In the genomic region with DNA sequence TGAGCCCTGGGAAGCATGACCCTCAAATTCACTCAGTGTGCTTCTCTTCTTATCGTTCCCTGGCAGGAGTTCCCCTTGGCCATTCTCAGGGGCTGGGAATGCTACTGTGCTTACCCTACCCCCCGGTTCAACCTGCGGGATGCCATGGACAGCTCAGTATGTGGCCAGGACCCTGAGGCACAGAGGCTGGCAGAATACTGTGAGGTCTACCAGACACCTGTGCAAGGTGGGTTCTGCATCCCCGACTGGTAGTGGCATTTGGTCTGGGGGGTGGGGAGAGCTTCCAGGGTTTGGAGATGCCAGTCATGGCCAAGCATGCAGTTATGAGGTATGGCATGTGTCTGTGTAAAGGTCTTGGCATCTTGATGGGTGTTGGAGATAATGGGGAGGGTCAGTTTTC, we compare ENCODE assay signal across 25 cellular contexts. TPM values are rescaled to one million over a fixed set of nuclear protein-coding genes. Genes with fewer than 3 reads are reported as not detected.
"Had no signal": no experiment of that assay in that cellular context is flagged by ENCODE, and none has a peak within 500 bp of the region (broad histone marks: within the 10 kb centered on the region; RNA-seq: fewer than 3 reads in every experiment).

No MANE protein-coding gene starts in this region.

- H3K27ac Mint-ChIP-seq: activated CD4-positive, alpha-beta memory T cell treated with anti-CD3 and anti-CD28 coated beads for 36 hours; activated CD4-positive, alpha-beta T cell treated with anti-CD3 and anti-CD28 coated beads for 36 hours; activated CD4-positive, alpha-beta T cell treated with anti-CD3 and anti-CD28 coated beads, Interleukin-2, amount 10 ng/mL, durations not matched to agents 24 days and 14 days; activated CD8-positive, alpha-beta memory T cell treated with anti-CD3 and anti-CD28 coated beads, Interleukin-2, amount 10 ng/mL, durations not matched to agents 7 days and 5 days; activated CD8-positive, alpha-beta T cell treated with anti-CD3 and anti-CD28 coated beads, Interleukin-2, amount 10 ng/mL, durations not matched to agents 7 days and 5 days; activated naive CD8-positive, alpha-beta T cell; activated T-helper 1 cell treated with anti-CD3 and anti-CD28 coated beads, Interleukin-12 subunit alpha, Interleukin-12 subunit beta, Interleukin-2, Interleukin-4 antibody, amounts not matched to agents 30 ng/mL and 10 ng/mL and 1 ng/mL, durations not matched to agents 14 hours and 24 hours and 36 hours; activated T-helper 2 cell treated with anti-CD3 and anti-CD28 coated beads, Interferon-gamma antibody, Interleukin-2, Interleukin-4, amounts not matched to agents 10 μg/mL and 5 μg/mL and 100 μg/mL, durations not matched to agents 14 hours and 24 hours and 36 hours had no signal

- H3K4me3 Mint-ChIP-seq: activated CD4-positive, alpha-beta memory T cell treated with anti-CD3 and anti-CD28 coated beads for 36 hours; activated CD4-positive, alpha-beta T cell treated with anti-CD3 and anti-CD28 coated beads for 36 hours; activated CD4-positive, alpha-beta T cell treated with anti-CD3 and anti-CD28 coated beads, Interleukin-2, amount 10 ng/mL, durations not matched to agents 24 days and 14 days; activated CD8-positive, alpha-beta memory T cell treated with anti-CD3 and anti-CD28 coated beads, Interleukin-2, amount 10 ng/mL, durations not matched to agents 7 days and 5 days; activated CD8-positive, alpha-beta T cell treated with anti-CD3 and anti-CD28 coated beads, Interleukin-2, amount 10 ng/mL, durations not matched to agents 7 days and 5 days; activated naive CD8-positive, alpha-beta T cell; activated T-helper 1 cell treated with anti-CD3 and anti-CD28 coated beads, Interleukin-12 subunit alpha, Interleukin-12 subunit beta, Interleukin-2, Interleukin-4 antibody, amounts not matched to agents 30 ng/mL and 10 ng/mL and 1 ng/mL, durations not matched to agents 14 hours and 24 hours and 36 hours; central memory CD8-positive, alpha-beta T cell had no signal

- ATAC-seq: activated CD8-positive, alpha-beta memory T cell treated with anti-CD3 and anti-CD28 coated beads, Interleukin-2, amount 10 ng/mL, durations not matched to agents 7 days and 5 days; activated CD8-positive, alpha-beta T cell treated with anti-CD3 and anti-CD28 coated beads, Interleukin-2, amount 10 ng/mL, durations not matched to agents 7 days and 5 days; esophagus mucosa had no signal

- H3K36me3 Mint-ChIP-seq: activated CD4-positive, alpha-beta memory T cell treated with anti-CD3 and anti-CD28 coated beads for 36 hours; activated CD8-positive, alpha-beta memory T cell treated with anti-CD3 and anti-CD28 coated beads, Interleukin-2, amount 10 ng/mL, durations not matched to agents 7 days and 5 days; activated naive CD8-positive, alpha-beta T cell had no signal

- DNase-seq: activated CD4-positive, alpha-beta T cell treated with anti-CD3 and anti-CD28 coated beads for 36 hours; activated CD4-positive, alpha-beta T cell treated with anti-CD3 and anti-CD28 coated beads, Interleukin-2, amount 10 ng/mL, durations not matched to agents 24 days and 14 days; activated CD4-positive, CD25-positive, alpha-beta regulatory T cell; activated CD4-positive, CD25-positive, alpha-beta regulatory T cell treated with anti-CD3 and anti-CD28 coated beads, Interleukin-2, amount 50 U/mL, for 72 hours; activated CD8-positive, alpha-beta memory T cell treated with anti-CD3 and anti-CD28 coated beads, Interleukin-2, amount 10 ng/mL, durations not matched to agents 7 days and 5 days; activated CD8-positive, alpha-beta memory T cell treated with anti-CD3 and anti-CD28 coated beads, Interleukin-2, amount 50 U/mL, for 4 hours; activated CD8-positive, alpha-beta T cell treated with anti-CD3 and anti-CD28 coated beads, Interleukin-2, amount 10 ng/mL, durations not matched to agents 7 days and 5 days; activated gamma-delta T cell treated with Interleukin-2 at 50 U/mL for 16 hours; activated naive CD4-positive, alpha-beta T cell treated with anti-CD3 and anti-CD28 coated beads, Interleukin-2, amount 50 U/mL, for 16 hours; activated naive CD4-positive, alpha-beta T cell treated with Interleukin-2 at 50 U/mL for 16 hours; activated T-cell treated with anti-CD3 and anti-CD28 coated beads, Interleukin-2, amount 50 U/mL, for 1 hour; activated T-cell treated with anti-CD3 and anti-CD28 coated beads, Interleukin-2, amount 50 U/mL, for 48 hours; amniotic stem cell; anterior cingulate cortex; brain microvascular endothelial cell; effector CD8-positive, alpha-beta T cell; foreskin fibroblast; T-helper 2 cell had no signal

- H3K27me3 ChIP-seq: brain microvascular endothelial cell had no signal

- H3K9me3 Mint-ChIP-seq: activated CD4-positive, alpha-beta memory T cell treated with anti-CD3 and anti-CD28 coated beads for 36 hours; activated T-helper 1 cell treated with anti-CD3 and anti-CD28 coated beads, Interleukin-12 subunit alpha, Interleukin-12 subunit beta, Interleukin-2, Interleukin-4 antibody, amounts not matched to agents 30 ng/mL and 10 ng/mL and 1 ng/mL, durations not matched to agents 14 hours and 24 hours and 36 hours; activated T-helper 2 cell treated with anti-CD3 and anti-CD28 coated beads, Interferon-gamma antibody, Interleukin-2, Interleukin-4, amounts not matched to agents 10 μg/mL and 5 μg/mL and 100 μg/mL, durations not matched to agents 14 hours and 24 hours and 36 hours; central memory CD8-positive, alpha-beta T cell had no signal

- H3K36me3 ChIP-seq: brain microvascular endothelial cell had no signal

- H3K4me1 Mint-ChIP-seq: activated CD4-positive, alpha-beta T cell treated with anti-CD3 and anti-CD28 coated beads, Interleukin-2, amount 10 ng/mL, durations not matched to agents 24 days and 14 days; central memory CD8-positive, alpha-beta T cell had no signal

- H3K27ac ChIP-seq: brain microvascular endothelial cell had no signal

RNA-seq across cellular contexts. Expression of gene WSCD1, which starts 39.4 kb away (rescaled TPM):
- total RNA-seq: activated CD4-positive, alpha-beta T cell treated with anti-CD3 and anti-CD28 coated beads, Interleukin-2, amount 10 ng/mL, durations not matched to agents 24 days and 14 days; activated CD8-positive, alpha-beta T cell treated with anti-CD3 and anti-CD28 coated beads, Interleukin-2, amount 10 ng/mL, durations not matched to agents 7 days and 5 days; T-helper 1 cell treated with Interleukin-12 subunit alpha and Interleukin-12 subunit beta and Interleukin-4 antibody, amounts not matched to agents 30 ng/mL and 1 ng/mL, for 36 hours had no signal
